Comparison of ENCODE assay signal across 1 cellular context in the genomic region with DNA sequence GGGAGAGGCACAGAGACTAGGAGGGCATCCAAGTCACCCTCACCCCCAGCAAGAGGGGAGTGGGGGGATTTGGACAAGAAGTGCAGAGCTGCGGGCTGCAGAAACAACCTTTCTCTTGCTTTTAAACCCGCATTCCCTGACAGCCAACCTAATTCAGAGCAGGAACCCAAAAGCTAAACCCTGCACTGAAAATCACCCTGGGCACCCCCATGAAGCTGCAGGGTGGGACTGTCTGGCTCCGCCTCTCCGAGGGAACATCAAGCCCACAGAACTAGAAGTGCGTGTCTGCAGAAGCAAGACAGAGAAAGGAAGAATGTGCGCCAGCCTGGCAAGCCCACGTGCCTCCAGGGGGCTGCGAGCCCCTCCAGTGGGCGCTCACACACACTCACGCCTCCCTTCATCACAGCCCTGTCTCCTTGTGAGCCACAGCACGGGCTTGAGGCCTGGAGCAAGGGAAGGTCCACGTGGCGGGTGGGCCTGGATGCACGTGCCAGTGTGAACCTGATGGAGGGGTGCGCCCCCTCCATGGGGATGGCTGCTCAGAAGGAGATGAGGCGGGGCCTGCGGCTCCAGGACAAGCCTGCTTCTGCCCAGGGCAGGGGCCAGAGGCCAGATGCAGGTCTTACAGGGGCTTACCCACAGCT.
A peak's percentile ranks its signal among the peaks of the same experiment; 100 is the strongest.
TF ChIP-seq lines count a peak whose summit lies in the region.

No MANE protein-coding gene starts in this region.

TF ChIP-seq in HepG2, 621 proteins besides CTCF, POLR2A, EP300 and RAD21:
- TF ChIP-seq ZBTB33 (CRISPR knock-in tag; IDR thresholded peaks at IDR 0.05) (peak; percentile 11; the same call in 1 of the 2 replicates), PATZ1 (CRISPR knock-in tag; IDR thresholded peaks at IDR 0.05) (0 out of 2 replicates have a peak, but pooled peaks have one; percentile 32), MXD1 (CRISPR knock-in tag; IDR thresholded peaks at IDR 0.05) (0 out of 2 replicates have a peak, but pooled peaks have one; percentile 20), ZNF780A (CRISPR knock-in tag; IDR thresholded peaks at IDR 0.05) (no peak), NFE2L1 (CRISPR knock-in tag; IDR thresholded peaks at IDR 0.05; ENCODE audit: borderline replicate concordance) (0 out of 2 replicates have a peak, but pooled peaks have one; percentile 12), ZNF572 (CRISPR knock-in tag; IDR thresholded peaks at IDR 0.05) (0 out of 2 replicates have a peak, but pooled peaks have one; percentile 35), SP140L (CRISPR knock-in tag; IDR thresholded peaks at IDR 0.05; ENCODE audit: borderline replicate concordance) (no peak), MYC (CRISPR knock-in tag; IDR thresholded peaks at IDR 0.05; ENCODE audit: borderline replicate concordance) (peak; percentile 30; the same call in 1 of the 2 replicates), ZNF383 (CRISPR knock-in tag; IDR thresholded peaks at IDR 0.05; ENCODE audit: borderline replicate concordance) (no peak), TEAD3 (CRISPR knock-in tag; optimal IDR thresholded peaks at IDR 0.05; ENCODE audit: borderline replicate concordance) (peak; percentile 12), ZNF335 (CRISPR knock-in tag; IDR thresholded peaks at IDR 0.05) (no peak), SOX5 (CRISPR knock-in tag; IDR thresholded peaks at IDR 0.05; ENCODE audit: borderline replicate concordance) (0 out of 2 replicates have a peak, but pooled peaks have one; percentile 2), IKZF5 (CRISPR knock-in tag; IDR thresholded peaks at IDR 0.05) (0 out of 2 replicates have a peak, but pooled peaks have one; percentile 29), ARID4A (CRISPR knock-in tag; IDR thresholded peaks at IDR 0.05; ENCODE audit: borderline replicate concordance) (peak; percentile 41; the same call in 1 of the 2 replicates), BHLHE40 (IDR thresholded peaks at IDR 0.05; ENCODE audit: low read length) (peak; percentile 58; the same call in 1 of the 2 replicates), SNAPC2 (CRISPR knock-in tag; IDR thresholded peaks at IDR 0.05) (no peak), ZNF362 (CRISPR knock-in tag; IDR thresholded peaks at IDR 0.05; ENCODE audit: borderline replicate concordance) (0 out of 2 replicates have a peak, but pooled peaks have one; percentile 7), IKZF4 (CRISPR knock-in tag; IDR thresholded peaks at IDR 0.05; ENCODE audit: borderline replicate concordance, low read depth, not compliant biosample characterization) (peak; percentile 25), HMGXB4 (CRISPR knock-in tag; IDR thresholded peaks at IDR 0.05; ENCODE audit: borderline replicate concordance in 1 of 2, low read depth in 1 of 2) (peak in 1 of 2 experiments; percentile 33; a peak in 1 of 4 replicates)
- TF ChIP-seq, protein P1, sequence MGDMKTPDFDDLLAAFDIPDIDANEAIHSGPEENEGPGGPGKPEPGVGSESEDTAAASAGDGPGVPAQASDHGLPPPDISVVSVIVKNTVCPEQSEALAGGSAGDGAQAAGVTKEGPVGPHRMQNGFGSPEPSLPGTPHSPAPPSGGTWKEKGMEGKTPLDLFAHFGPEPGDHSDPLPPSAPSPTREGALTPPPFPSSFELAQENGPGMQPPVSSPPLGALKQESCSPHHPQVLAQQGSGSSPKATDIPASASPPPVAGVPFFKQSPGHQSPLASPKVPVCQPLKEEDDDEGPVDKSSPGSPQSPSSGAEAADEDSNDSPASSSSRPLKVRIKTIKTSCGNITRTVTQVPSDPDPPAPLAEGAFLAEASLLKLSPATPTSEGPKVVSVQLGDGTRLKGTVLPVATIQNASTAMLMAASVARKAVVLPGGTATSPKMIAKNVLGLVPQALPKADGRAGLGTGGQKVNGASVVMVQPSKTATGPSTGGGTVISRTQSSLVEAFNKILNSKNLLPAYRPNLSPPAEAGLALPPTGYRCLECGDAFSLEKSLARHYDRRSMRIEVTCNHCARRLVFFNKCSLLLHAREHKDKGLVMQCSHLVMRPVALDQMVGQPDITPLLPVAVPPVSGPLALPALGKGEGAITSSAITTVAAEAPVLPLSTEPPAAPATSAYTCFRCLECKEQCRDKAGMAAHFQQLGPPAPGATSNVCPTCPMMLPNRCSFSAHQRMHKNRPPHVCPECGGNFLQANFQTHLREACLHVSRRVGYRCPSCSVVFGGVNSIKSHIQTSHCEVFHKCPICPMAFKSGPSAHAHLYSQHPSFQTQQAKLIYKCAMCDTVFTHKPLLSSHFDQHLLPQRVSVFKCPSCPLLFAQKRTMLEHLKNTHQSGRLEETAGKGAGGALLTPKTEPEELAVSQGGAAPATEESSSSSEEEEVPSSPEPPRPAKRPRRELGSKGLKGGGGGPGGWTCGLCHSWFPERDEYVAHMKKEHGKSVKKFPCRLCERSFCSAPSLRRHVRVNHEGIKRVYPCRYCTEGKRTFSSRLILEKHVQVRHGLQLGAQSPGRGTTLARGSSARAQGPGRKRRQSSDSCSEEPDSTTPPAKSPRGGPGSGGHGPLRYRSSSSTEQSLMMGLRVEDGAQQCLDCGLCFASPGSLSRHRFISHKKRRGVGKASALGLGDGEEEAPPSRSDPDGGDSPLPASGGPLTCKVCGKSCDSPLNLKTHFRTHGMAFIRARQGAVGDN (CRISPR knock-in tag; IDR thresholded peaks at IDR 0.05): peak; percentile 65
- TF ChIP-seq, protein P2, sequence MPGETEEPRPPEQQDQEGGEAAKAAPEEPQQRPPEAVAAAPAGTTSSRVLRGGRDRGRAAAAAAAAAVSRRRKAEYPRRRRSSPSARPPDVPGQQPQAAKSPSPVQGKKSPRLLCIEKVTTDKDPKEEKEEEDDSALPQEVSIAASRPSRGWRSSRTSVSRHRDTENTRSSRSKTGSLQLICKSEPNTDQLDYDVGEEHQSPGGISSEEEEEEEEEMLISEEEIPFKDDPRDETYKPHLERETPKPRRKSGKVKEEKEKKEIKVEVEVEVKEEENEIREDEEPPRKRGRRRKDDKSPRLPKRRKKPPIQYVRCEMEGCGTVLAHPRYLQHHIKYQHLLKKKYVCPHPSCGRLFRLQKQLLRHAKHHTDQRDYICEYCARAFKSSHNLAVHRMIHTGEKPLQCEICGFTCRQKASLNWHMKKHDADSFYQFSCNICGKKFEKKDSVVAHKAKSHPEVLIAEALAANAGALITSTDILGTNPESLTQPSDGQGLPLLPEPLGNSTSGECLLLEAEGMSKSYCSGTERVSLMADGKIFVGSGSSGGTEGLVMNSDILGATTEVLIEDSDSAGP (CRISPR knock-in tag; IDR thresholded peaks at IDR 0.05; ENCODE audit: borderline replicate concordance): peak; percentile 23; the same call in 1 of the 2 replicates
- TF ChIP-seq, protein P3, sequence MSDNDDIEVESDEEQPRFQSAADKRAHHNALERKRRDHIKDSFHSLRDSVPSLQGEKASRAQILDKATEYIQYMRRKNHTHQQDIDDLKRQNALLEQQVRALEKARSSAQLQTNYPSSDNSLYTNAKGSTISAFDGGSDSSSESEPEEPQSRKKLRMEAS (IDR thresholded peaks at IDR 0.05): peak; percentile 72
- TF ChIP-seq, protein P4, sequence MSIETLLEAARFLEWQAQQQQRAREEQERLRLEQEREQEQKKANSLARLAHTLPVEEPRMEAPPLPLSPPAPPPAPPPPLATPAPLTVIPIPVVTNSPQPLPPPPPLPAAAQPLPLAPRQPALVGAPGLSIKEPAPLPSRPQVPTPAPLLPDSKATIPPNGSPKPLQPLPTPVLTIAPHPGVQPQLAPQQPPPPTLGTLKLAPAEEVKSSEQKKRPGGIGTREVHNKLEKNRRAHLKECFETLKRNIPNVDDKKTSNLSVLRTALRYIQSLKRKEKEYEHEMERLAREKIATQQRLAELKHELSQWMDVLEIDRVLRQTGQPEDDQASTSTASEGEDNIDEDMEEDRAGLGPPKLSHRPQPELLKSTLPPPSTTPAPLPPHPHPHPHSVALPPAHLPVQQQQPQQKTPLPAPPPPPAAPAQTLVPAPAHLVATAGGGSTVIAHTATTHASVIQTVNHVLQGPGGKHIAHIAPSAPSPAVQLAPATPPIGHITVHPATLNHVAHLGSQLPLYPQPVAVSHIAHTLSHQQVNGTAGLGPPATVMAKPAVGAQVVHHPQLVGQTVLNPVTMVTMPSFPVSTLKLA (IDR thresholded peaks at IDR 0.05): peak; percentile 44; the same call in 1 of the 2 replicates
